In the genomic region with DNA sequence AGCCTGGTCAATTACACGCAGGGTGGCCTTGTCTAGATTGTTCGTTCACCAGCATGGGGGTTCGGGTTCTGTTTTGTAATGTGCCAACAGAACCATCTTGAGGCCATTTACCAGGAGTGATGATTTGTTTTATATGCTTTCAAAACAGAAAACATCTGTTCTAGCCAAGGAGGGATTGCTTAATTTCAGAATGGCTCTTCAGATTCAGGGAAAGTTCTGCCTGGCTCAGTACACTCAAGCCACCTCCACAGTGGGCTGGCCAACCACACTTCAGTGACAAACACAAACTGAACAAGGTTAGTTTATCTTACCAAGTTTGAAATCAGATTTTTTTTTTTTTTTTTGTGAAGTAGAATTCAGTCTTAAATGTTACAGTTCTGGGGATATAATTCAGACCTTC, we compare ENCODE assay signal across 13 cellular contexts. TPM values are rescaled to one million over a fixed set of nuclear protein-coding genes. Genes with fewer than 3 reads are reported as not detected.
DNase-seq lines count a peak whose midpoint lies in the region; ATAC-seq and TF ChIP-seq lines count a peak whose summit lies in the region.
"Had no signal": no experiment of that assay in that cellular context is flagged by ENCODE, and none has a peak within 500 bp of the region (broad histone marks: within the 10 kb centered on the region; RNA-seq: fewer than 3 reads in every experiment).

No MANE protein-coding gene starts in this region.

- no peak overlapping the region for H3K4me3 Mint-ChIP-seq in effector memory CD8-positive, alpha-beta T cell
- H3K4me3 Mint-ChIP-seq: activated naive CD4-positive, alpha-beta T cell treated with anti-CD3 and anti-CD28 coated beads, Interleukin-2, amount 50 U/mL, for 24 hours had no signal

- no peaks in the 10 kb centered on the region for H3K27me3 Mint-ChIP-seq in effector memory CD8-positive, alpha-beta T cell
- H3K27me3 Mint-ChIP-seq: activated naive CD4-positive, alpha-beta T cell treated with anti-CD3 and anti-CD28 coated beads, Interleukin-2, amount 50 U/mL, for 24 hours had no signal

- no peaks in the 10 kb centered on the region for H3K9me3 Mint-ChIP-seq in effector memory CD8-positive, alpha-beta T cell
- H3K9me3 Mint-ChIP-seq: activated naive CD4-positive, alpha-beta T cell treated with anti-CD3 and anti-CD28 coated beads, Interleukin-2, amount 50 U/mL, for 24 hours had no signal

- H3K4me3 ChIP-seq in AG04450 (ENCODE audit: low read depth, low read length), result no peak overlapping the region
- H3K4me3 ChIP-seq: testis had no signal

- H3K9me3 ChIP-seq in AG04450 (ENCODE audit: control insufficient read depth, insufficient read depth, low read length), result no peaks in the 10 kb centered on the region
- H3K9me3 ChIP-seq: neutrophil, testis had no signal

- no peak overlapping the region for H3K27ac Mint-ChIP-seq in effector memory CD8-positive, alpha-beta T cell
- H3K27ac Mint-ChIP-seq: activated naive CD4-positive, alpha-beta T cell treated with anti-CD3 and anti-CD28 coated beads, Interleukin-2, amount 50 U/mL, for 24 hours had no signal

- peaks cover 3% of the 10 kb centered on the region for H3K36me3 Mint-ChIP-seq in effector memory CD8-positive, alpha-beta T cell (ENCODE audit: insufficient read depth)
- H3K36me3 Mint-ChIP-seq: activated naive CD4-positive, alpha-beta T cell treated with anti-CD3 and anti-CD28 coated beads, Interleukin-2, amount 50 U/mL, for 24 hours had no signal

- H3K4me1 Mint-ChIP-seq in effector memory CD8-positive, alpha-beta T cell (ENCODE audit: low read depth in 2 of 2), result peaks cover 22 to 37% of the 10 kb centered on the region in 2 donors

- DNase-seq in AG04450 (ENCODE audit: low read depth, low spot score) (no peak), LHCN-M2 (ENCODE audit: low read depth) (peak; percentile 46), fibroblast of peridontal ligament (ENCODE audit: extremely low read depth) (peak; percentile 72), omental fat pad (ENCODE audit: low spot score) (no peak), A172 (ENCODE audit: low spot score) (no peak), NCI-H1436 treated with DMSO at 0.1 percent for 48 hours (lab: John Stamatoyannopoulos, UW) (no peak)
- DNase-seq in effector memory CD8-positive, alpha-beta T cell, result no peak
- DNase-seq: activated CD4-positive, CD25-positive, alpha-beta regulatory T cell; DMS79; testis had no signal

- H3K27me3 ChIP-seq in AG04450 (ENCODE audit: control insufficient read depth, insufficient read depth, low read length), result no peaks in the 10 kb centered on the region
- H3K27me3 ChIP-seq: neutrophil, testis had no signal

- CTCF ChIA-PET in AG04450 (lab: Charles Lee), result interaction anchor here (0.5 to 0.7 kb wide), 3 partner anchors 12 to 79 kb away, joined by 3 to 5 read pairs (median 3); no protein-coding TSS in a partner anchor

- peak overlapping the region; percentile 65 for H3K27ac ChIP-seq in AG04450 (ENCODE audit: low read depth, low read length)
- H3K27ac ChIP-seq: neutrophil, testis had no signal

- TF ChIP-seq CTCF in AG04450 (IDR thresholded peaks at IDR 0.05; ENCODE audit: low read depth, low read length) (no peak), omental fat pad (IDR thresholded peaks at IDR 0.05) (no peak)

- ATAC-seq in omental fat pad (ENCODE audit: low FRiP score), result peak; percentile 44
- no peak for ATAC-seq in HG02763 (IDR thresholded peaks at IDR 0.05; ENCODE audit: unreplicated experiment)
- ATAC-seq in effector memory CD8-positive, alpha-beta T cell (replicated peaks), result no peak

- POLR2A ChIA-PET in AG04450 (lab: Yijun Ruan, JAX), result interaction anchor here (0.6 to 0.7 kb wide), 2 partner anchors 9 to 15 kb away, joined by 3 to 12 read pairs; no protein-coding TSS in a partner anchor

RNA-seq across cellular contexts. Expression of a gene that starts 23.2 kb away (rescaled TPM):
- 131 and 175 TPM in 2 replicates for polyA plus RNA-seq in AG04450 (2011; rRNA removed)
- polyA minus RNA-seq in AG04450 (2011; rRNA and poly(A)+ RNA removed), result 78.8 and 117 TPM in 2 replicates
- total RNA-seq in LHCN-M2 (2014; rRNA removed) (208 and 244 TPM in 2 replicates), omental fat pad (10 to 100 TPM; 38.1 to 46.5 (median 40.6) TPM)
- polyA plus RNA-seq in LHCN-M2 (2012), result 130 TPM
- total RNA-seq in A172 (2014; rRNA removed; shearing (Covaris generic)), result 423 and 528 TPM in 2 replicates

Comparison
In these comparisons a context has a peak if more than half of its experiments do, and no peak if none do; other contexts are left out.
1. DNase-seq: peak in LHCN-M2 (single experiment) and fibroblast of peridontal ligament (single experiment); none in AG04450 (single experiment), omental fat pad (single experiment), A172 (single experiment), effector memory CD8-positive, alpha-beta T cell (0 of 3) and NCI-H1436 treated with DMSO at 0.1 percent for 48 hours (single experiment).